ENCODE assay signal across 8 cellular contexts in the genomic region with DNA sequence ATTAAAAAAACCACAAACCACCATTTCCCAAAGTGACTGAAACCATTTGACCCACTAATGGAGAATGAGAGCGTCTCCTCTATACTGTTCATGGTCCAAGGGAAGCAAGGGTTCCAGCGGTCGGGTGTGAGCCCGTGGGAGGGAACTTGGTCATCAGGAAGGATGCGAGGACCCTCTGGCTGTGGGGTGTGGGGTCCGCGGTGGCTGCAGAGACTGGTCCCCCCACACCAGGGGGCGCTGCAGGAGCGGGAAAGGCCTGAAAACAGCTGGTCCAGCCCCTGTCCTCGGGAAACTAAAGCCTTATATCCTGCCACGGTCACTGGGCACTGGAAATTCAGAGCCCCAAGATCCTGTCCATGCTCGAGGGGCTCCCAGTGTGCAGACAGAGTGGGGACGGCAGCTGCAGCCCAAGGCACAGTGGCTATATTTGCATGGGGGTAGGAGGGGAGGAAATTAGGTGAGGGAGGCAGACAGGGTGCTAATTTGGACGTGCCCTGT. TPM values are rescaled to one million over a fixed set of nuclear protein-coding genes. Genes with fewer than 3 reads are reported as not detected.
DNase-seq lines count a peak whose midpoint lies in the region; ATAC-seq and TF ChIP-seq lines count a peak whose summit lies in the region.

No MANE protein-coding gene starts in this region.

- peak; percentile 33 for ATAC-seq in GM18867 (IDR thresholded peaks at IDR 0.05; ENCODE audit: unreplicated experiment)
- ATAC-seq in activated CD4-positive, alpha-beta T cell treated with anti-CD3 and anti-CD28 coated beads for 36 hours: peak; percentile 50
- ATAC-seq in GM19463 (IDR thresholded peaks at IDR 0.05; ENCODE audit: unreplicated experiment): no peak

- POLR2A ChIA-PET in A673 (lab: Charles Lee; ENCODE audit: low non-redundant PET): no interaction called here
- POLR2A ChIA-PET in activated CD4-positive, alpha-beta T cell treated with anti-CD3 and anti-CD28 coated beads for 36 hours (lab: Charles Lee): interaction anchor here (0.6 kb wide), 2 partner anchors 154 to 189 kb away, joined by 3 read pairs; partner anchors contain the start of gene TBC1D14

- no peaks in the 10 kb centered on the region for H3K27me3 Mint-ChIP-seq in activated CD4-positive, alpha-beta T cell treated with anti-CD3 and anti-CD28 coated beads for 36 hours

- no peaks in the 10 kb centered on the region for H3K27me3 ChIP-seq in A673 (replicated peaks; ENCODE audit: insufficient read depth, low read depth, low read length, poor library complexity)

- H3K27ac ChIP-seq in A673 (ENCODE audit: low read depth, low read length, poor library complexity, severe bottlenecking) (no peak overlapping the region), caudate nucleus (ENCODE audit: low read depth, low read length) (peak overlapping the region; percentile 17)

- no peaks in the 10 kb centered on the region for H3K9me3 Mint-ChIP-seq in activated CD4-positive, alpha-beta T cell treated with anti-CD3 and anti-CD28 coated beads for 36 hours (ENCODE audit: low read depth)

- no TSS peak for BruUV-seq in A673 (replicated peaks; lab: Mats Ljungman, UMichigan)

- H3K4me3 ChIP-seq in A673 (ENCODE audit: low read depth, low read length, poor library complexity, severe bottlenecking): no peak overlapping the region

- CTCF ChIA-PET in A673 (lab: Charles Lee): interaction anchor here (0.6 to 2.0 kb wide), 6 partner anchors 11 to 362 kb away, joined by 3 to 31 read pairs (median 3); partner anchors contain the start of gene TADA2B
- CTCF ChIA-PET in activated CD4-positive, alpha-beta T cell treated with anti-CD3 and anti-CD28 coated beads for 36 hours (lab: Charles Lee): interaction anchor here (0.6 to 8.5 kb wide), 27 partner anchors 10 to 351 kb away, joined by 3 to 157 read pairs (median 4); partner anchors contain the start of genes KIAA0232 and MRFAP1L1

- no peaks in the 10 kb centered on the region for H3K36me3 ChIP-seq in A673 (ENCODE audit: insufficient read depth, low read length, poor library complexity, severe bottlenecking)

- intact Hi-C loops in A673 (cut with micrococcal nuclease; ENCODE audit: unreplicated experiment): loop anchor here (1.0 to 5.0 kb wide), 3 partner anchors 153 to 351 kb away; no protein-coding TSS in a partner anchor
- intact Hi-C loops in activated CD4-positive, alpha-beta T cell treated with anti-CD3 and anti-CD28 coated beads for 36 hours (cut with DNase I, micrococcal nuclease): loop anchor here (1.0 kb wide), 3 partner anchors 62 to 350 kb away; partner anchors contain the start of gene KIAA0232 (in 1 of the 2)

- H3K4me1 ChIP-seq in A673 (ENCODE audit: insufficient read depth, low read length, poor library complexity, severe bottlenecking): peaks cover 6% of the 10 kb centered on the region

- H3K36me3 Mint-ChIP-seq in activated CD4-positive, alpha-beta T cell treated with anti-CD3 and anti-CD28 coated beads for 36 hours (ENCODE audit: low read depth): peaks cover 11% of the 10 kb centered on the region

- H3K4me1 Mint-ChIP-seq in activated CD4-positive, alpha-beta T cell treated with anti-CD3 and anti-CD28 coated beads for 36 hours: peaks cover 23% of the 10 kb centered on the region

- TF ChIP-seq CTCF in A673 (conservative IDR thresholded peaks at IDR 0.05; ENCODE audit: low read depth, low read length): peak; percentile 94

- H3K27ac Mint-ChIP-seq in activated CD4-positive, alpha-beta T cell treated with anti-CD3 and anti-CD28 coated beads for 36 hours: no peak overlapping the region

- H3K9me3 ChIP-seq in A673 (ENCODE audit: low read depth, low read length, poor library complexity, severe bottlenecking): no peaks in the 10 kb centered on the region

- H3K4me3 Mint-ChIP-seq in activated CD4-positive, alpha-beta T cell treated with anti-CD3 and anti-CD28 coated beads for 36 hours: no peak overlapping the region

- DNase-seq in A673 (ENCODE audit: low spot score) (peak; percentile 85), NCI-H2227 treated with DMSO at 0.1 percent for 48 hours (lab: John Stamatoyannopoulos, UW) (peak; percentile 42), caudate nucleus (lab: John Stamatoyannopoulos, UW) (peak in 55 of 61 donors; percentile 25 to 85 (median 70)), kidney tubule cell (ENCODE audit: low spot score) (peak; percentile 69)
- peak; percentile 91 for DNase-seq in activated CD4-positive, alpha-beta T cell treated with anti-CD3 and anti-CD28 coated beads for 36 hours
- peak; percentile 89 to 92 for DNase-seq in stimulated activated CD4-positive, alpha-beta T cell treated with anti-CD3 and anti-CD28 coated beads, Interleukin-2, amount 100 ng/mL, for 24 hours

RNA-seq across cellular contexts. Expression of gene BLOC1S4, which starts 4.3 kb away (rescaled TPM):
- total RNA-seq in A673 (2021): 12.3 and 13.2 TPM in 2 replicates
- 10 to 100 TPM; 10.1 to 16.7 TPM for total RNA-seq in activated CD4-positive, alpha-beta T cell treated with anti-CD3 and anti-CD28 coated beads for 36 hours

RNA-seq across cellular contexts. Expression of gene MRFAP1L1, which starts 10.6 kb away (rescaled TPM):
- total RNA-seq in A673 (2021): 60.8 and 61.0 TPM in 2 replicates
- 10 to 100 TPM; 36.4 to 45.0 TPM for total RNA-seq in activated CD4-positive, alpha-beta T cell treated with anti-CD3 and anti-CD28 coated beads for 36 hours

RNA-seq across cellular contexts. Expression of gene S100P, which starts 26.6 kb away (rescaled TPM):
- 0.45 and 0.98 TPM in 2 replicates for total RNA-seq in A673 (2021)
- 1 to 10 TPM; 1.9 to 2.1 TPM for total RNA-seq in activated CD4-positive, alpha-beta T cell treated with anti-CD3 and anti-CD28 coated beads for 36 hours
